Comparison of ENCODE assay signal across 21 cellular contexts in the genomic region with DNA sequence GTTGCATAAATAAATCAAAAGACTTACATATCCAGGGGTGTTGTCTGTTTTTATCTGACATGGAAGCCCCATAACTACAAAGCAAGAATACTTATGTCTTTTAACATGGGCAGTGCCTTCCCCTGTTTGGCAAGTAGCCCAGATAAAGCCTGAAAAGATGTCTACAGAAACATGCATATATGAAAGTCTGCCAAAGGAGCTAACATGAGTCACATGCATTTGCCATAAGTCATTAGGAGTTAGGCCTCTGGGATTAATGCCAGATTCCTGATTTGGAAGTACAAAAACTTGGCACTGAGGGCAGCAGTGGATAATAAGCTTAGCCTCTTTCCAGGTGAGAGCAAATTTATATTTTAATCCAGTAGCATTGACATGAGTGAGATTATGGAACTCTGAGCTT.
DNase-seq lines count a peak whose midpoint lies in the region; ATAC-seq, FAIRE-seq and TF ChIP-seq lines count a peak whose summit lies in the region.
"Had no signal": no experiment of that assay in that cellular context is flagged by ENCODE, and none has a peak within 500 bp of the region (broad histone marks: within the 10 kb centered on the region; RNA-seq: fewer than 3 reads in every experiment).

No MANE protein-coding gene starts in this region.

- no peaks in the 10 kb centered on the region for H3K9me1 ChIP-seq in IMR-90 (ENCODE audit: insufficient read depth, low read length)

- H3K79me1 ChIP-seq in IMR-90 (ENCODE audit: low read depth in 1 of 2, low read length in 2 of 2) = no peaks in the 10 kb centered on the region

- H2AK9ac ChIP-seq in IMR-90 (replicated peaks; ENCODE audit: low read depth, low read length, poor library complexity) = no peak overlapping the region

- no peak overlapping the region for H3K18ac ChIP-seq in IMR-90 (ENCODE audit: low read depth, low read length)

- H4K91ac ChIP-seq in IMR-90 (ENCODE audit: insufficient read depth, low read depth, low read length) = no peak overlapping the region

- dilution Hi-C loops in IMR-90 (cut with HindIII; ENCODE audit: low sequenced_read_pairs, unreplicated experiment) = no loop called here

- H3K27ac Mint-ChIP-seq in astrocyte (ENCODE audit: unreplicated experiment) = no peak overlapping the region
- H3K27ac Mint-ChIP-seq in type B pancreatic cell = no peak overlapping the region
- H3K27ac Mint-ChIP-seq: activated CD4-positive, alpha-beta T cell treated with anti-CD3 and anti-CD28 coated beads for 36 hours had no signal

- H2AK5ac ChIP-seq in IMR-90 (ENCODE audit: low read depth, low read length) = no peak overlapping the region

- H4K20me1 ChIP-seq in IMR-90 (ENCODE audit: insufficient read depth, low read length) = no peaks in the 10 kb centered on the region
- no peaks in the 10 kb centered on the region for H4K20me1 ChIP-seq in astrocyte (ENCODE audit: insufficient read depth, low read length)

- H3K4me1 Mint-ChIP-seq in astrocyte (ENCODE audit: low read depth, unreplicated experiment) (no peaks in the 10 kb centered on the region), type B pancreatic cell (ENCODE audit: unreplicated experiment) (no peaks in the 10 kb centered on the region)
- H3K4me1 Mint-ChIP-seq: activated CD4-positive, alpha-beta T cell treated with anti-CD3 and anti-CD28 coated beads for 36 hours had no signal

- H3K27me3 Mint-ChIP-seq in astrocyte (ENCODE audit: low read depth, unreplicated experiment) = no peaks in the 10 kb centered on the region
- H3K27me3 Mint-ChIP-seq in type B pancreatic cell = no peaks in the 10 kb centered on the region
- H3K27me3 Mint-ChIP-seq: activated CD4-positive, alpha-beta T cell treated with anti-CD3 and anti-CD28 coated beads for 36 hours had no signal

- H3K4me3 ChIP-seq in AG10803 (ENCODE audit: low read length) (no peak overlapping the region), IMR-90 (ENCODE audit: insufficient read depth, low read depth, low read length) (no peak overlapping the region), astrocyte (ENCODE audit: insufficient read depth, low read depth, low read length) (no peak overlapping the region), Peyer's patch (no peak overlapping the region)
- H3K4me3 ChIP-seq: esophagus squamous epithelium, MG63 had no signal

- H3K9me3 Mint-ChIP-seq in astrocyte (ENCODE audit: unreplicated experiment) (peaks cover 20% of the 10 kb centered on the region), type B pancreatic cell (peaks cover 4% of the 10 kb centered on the region)

- TF ChIP-seq CTCF in AG10803 (conservative IDR thresholded peaks at IDR 0.05; ENCODE audit: low read length) = no peak
- no peak for TF ChIP-seq CTCF in IMR-90 (conservative IDR thresholded peaks at IDR 0.05; ENCODE audit: low read depth, low read length)
- TF ChIP-seq CTCF in astrocyte (IDR thresholded peaks at IDR 0.05; ENCODE audit: insufficient read depth, low read depth, low read length) = no peak
- TF ChIP-seq CTCF in type B pancreatic cell (conservative IDR thresholded peaks at IDR 0.05) = no peak
- TF ChIP-seq CTCF in Peyer's patch (IDR thresholded peaks at IDR 0.05) = no peak

- no peak overlapping the region for H3K23ac ChIP-seq in IMR-90 (ENCODE audit: low read depth, low read length)

- in situ Hi-C loops in IMR-90 (cut with MboI; ENCODE audit: low sequenced_read_pairs) = no loop called here

- H3K36me3 Mint-ChIP-seq in astrocyte (ENCODE audit: low read depth, unreplicated experiment) = no peaks in the 10 kb centered on the region
- H3K36me3 Mint-ChIP-seq in type B pancreatic cell = no peaks in the 10 kb centered on the region

- CTCF ChIA-PET in IMR-90 (lab: Yijun Ruan, JAX) = no interaction called here

- no peak overlapping the region for H3K4me3 Mint-ChIP-seq in astrocyte (ENCODE audit: unreplicated experiment)
- H3K4me3 Mint-ChIP-seq in type B pancreatic cell = no peak overlapping the region
- H3K4me3 Mint-ChIP-seq: activated CD4-positive, alpha-beta T cell treated with anti-CD3 and anti-CD28 coated beads for 36 hours had no signal

- no peaks in the 10 kb centered on the region for H3K27me3 ChIP-seq in IMR-90 (ENCODE audit: control insufficient read depth, insufficient read depth, low read length)
- H3K27me3 ChIP-seq in astrocyte (ENCODE audit: insufficient read depth, low read length) = no peaks in the 10 kb centered on the region
- no peaks in the 10 kb centered on the region for H3K27me3 ChIP-seq in Peyer's patch
- H3K27me3 ChIP-seq: esophagus squamous epithelium, MG63, neutrophil had no signal

- H3K9ac ChIP-seq in IMR-90 (ENCODE audit: low read depth, low read length) (no peak overlapping the region), astrocyte (ENCODE audit: low read length) (no peak overlapping the region)

- DNase-seq in AG10803 (ENCODE audit: low read depth) (peak; percentile 4), IMR-90 (peak; percentile 35), astrocyte (ENCODE audit: low read depth) (peak; percentile 36), iris pigment epithelial cell (ENCODE audit: low read depth) (peak; percentile 71), type B pancreatic cell (ENCODE audit: extremely low spot score, unreplicated experiment) (no peak), Peyer's patch (no peak), NCI-H2196 (lab: John Stamatoyannopoulos, UW; ENCODE audit: unreplicated experiment) (no peak)
- DNase-seq: activated CD4-positive, alpha-beta T cell treated with anti-CD3 and anti-CD28 coated beads for 36 hours; activated T-cell treated with anti-CD3 and anti-CD28 coated beads, Interleukin-2, amount 50 U/mL, for 1 hour; AML-193; cortex of kidney; DND-41; esophagus squamous epithelium; MG63; NCI-H345; RPMI8226; stimulated activated CD4-positive, alpha-beta T cell treated with anti-CD3 and anti-CD28 coated beads, Interleukin-12 subunit alpha, Interleukin-12 subunit beta, amount 100 ng/mL, for 4 hours; T-helper 2 cell had no signal

- H4K5ac ChIP-seq in IMR-90 (ENCODE audit: low read depth, low read length) = no peak overlapping the region

- H3K27ac ChIP-seq in IMR-90 (ENCODE audit: insufficient read depth, low read length) = no peak overlapping the region
- H3K27ac ChIP-seq in astrocyte (ENCODE audit: low read depth, low read length) = no peak overlapping the region
- H3K27ac ChIP-seq in Peyer's patch = no peak overlapping the region
- H3K27ac ChIP-seq: esophagus squamous epithelium, neutrophil had no signal

- no peak overlapping the region for H4K8ac ChIP-seq in IMR-90 (ENCODE audit: low read depth in 2 of 2, low read length in 2 of 2)

- ATAC-seq in IMR-90 (ENCODE audit: low read depth) (no peak), GM21717 (IDR thresholded peaks at IDR 0.05; ENCODE audit: unreplicated experiment) (no peak)
- ATAC-seq: activated CD4-positive, alpha-beta T cell treated with anti-CD3 and anti-CD28 coated beads for 36 hours had no signal

- no peak for FAIRE-seq in astrocyte (lab: Jason Lieb, UNC)
- FAIRE-seq: GM12892 had no signal

- H3K56ac ChIP-seq in IMR-90 (ENCODE audit: extremely low read depth, insufficient read depth, low read length) = no peak overlapping the region

- no peak overlapping the region for H2BK20ac ChIP-seq in IMR-90 (ENCODE audit: low read depth, low read length)

- H3K9me3 ChIP-seq in IMR-90 (ENCODE audit: control insufficient read depth, insufficient read depth, low read length) (peaks cover 10% of the 10 kb centered on the region), astrocyte (ENCODE audit: insufficient read depth, low read depth, low read length) (peaks cover 6% of the 10 kb centered on the region), Peyer's patch (peaks cover 0 to 3% (median 0%) of the 10 kb centered on the region in 4 donors)
- H3K9me3 ChIP-seq: MG63 had no signal

- H3K79me2 ChIP-seq in astrocyte (ENCODE audit: insufficient read depth, low read length) = no peaks in the 10 kb centered on the region

- no peaks in the 10 kb centered on the region for H3K4me1 ChIP-seq in IMR-90 (ENCODE audit: control insufficient read depth, insufficient read depth, low read length)
- H3K4me1 ChIP-seq in astrocyte (ENCODE audit: insufficient read depth, low read length) = no peaks in the 10 kb centered on the region
- H3K4me1 ChIP-seq in Peyer's patch = no peaks in the 10 kb centered on the region
- H3K4me1 ChIP-seq: esophagus squamous epithelium had no signal

- H3K36me3 ChIP-seq in IMR-90 (ENCODE audit: control insufficient read depth, insufficient read depth, low read length) = no peaks in the 10 kb centered on the region
- H3K36me3 ChIP-seq in astrocyte (ENCODE audit: insufficient read depth, low read length) = no peaks in the 10 kb centered on the region
- no peaks in the 10 kb centered on the region for H3K36me3 ChIP-seq in Peyer's patch
- H3K36me3 ChIP-seq: esophagus squamous epithelium, MG63, neutrophil had no signal

- no peak overlapping the region for H2AFZ ChIP-seq in IMR-90 (replicated peaks; ENCODE audit: low read length, poor library complexity)
- no peak overlapping the region for H2AFZ ChIP-seq in astrocyte (ENCODE audit: low read depth, low read length)

- H3K4ac ChIP-seq in IMR-90 (ENCODE audit: low read depth, low read length) = no peak overlapping the region

- no peak for TF ChIP-seq RAD21 in IMR-90 (IDR thresholded peaks at IDR 0.05; ENCODE audit: low read length)

- no peak overlapping the region for H3K4me2 ChIP-seq in IMR-90 (ENCODE audit: low read depth, low read length)
- H3K4me2 ChIP-seq in astrocyte (ENCODE audit: low read length) = no peak overlapping the region

- H2BK5ac ChIP-seq in IMR-90 (ENCODE audit: low read depth, low read length, poor library complexity, severe bottlenecking) = no peak overlapping the region

- no TSS peak for BruUV-seq in IMR-90 (replicated peaks; lab: Mats Ljungman, UMichigan)

- no peak overlapping the region for H3K14ac ChIP-seq in IMR-90 (replicated peaks; ENCODE audit: low read depth, low read length)

- no peak overlapping the region for H2BK120ac ChIP-seq in IMR-90 (ENCODE audit: low read depth, low read length)

- intact Hi-C loops in IMR-90 (cut with micrococcal nuclease) = no loop called here

- TF ChIP-seq POLR2A in IMR-90 (IDR thresholded peaks at IDR 0.05; ENCODE audit: low read depth, low read length) = no peak
- no peak for TF ChIP-seq POLR2A in Peyer's patch (IDR thresholded peaks at IDR 0.05)

- H2BK15ac ChIP-seq in IMR-90 (ENCODE audit: low read depth, low read length) = no peak overlapping the region

- POLR2A ChIA-PET in IMR-90 (lab: Charles Lee; ENCODE audit: unreplicated experiment) = interaction anchor here (0.6 kb wide), 1 partner anchor 460 kb away, joined by 3 read pairs; no protein-coding TSS in a partner anchor

TF ChIP-seq in IMR-90, 13 proteins besides CTCF, POLR2A, EP300 and RAD21 (continues in another document):
- no peak for TF ChIP-seq SMC3 (IDR thresholded peaks at IDR 0.05; ENCODE audit: low read depth, low read length)
- TF ChIP-seq, protein P1, sequence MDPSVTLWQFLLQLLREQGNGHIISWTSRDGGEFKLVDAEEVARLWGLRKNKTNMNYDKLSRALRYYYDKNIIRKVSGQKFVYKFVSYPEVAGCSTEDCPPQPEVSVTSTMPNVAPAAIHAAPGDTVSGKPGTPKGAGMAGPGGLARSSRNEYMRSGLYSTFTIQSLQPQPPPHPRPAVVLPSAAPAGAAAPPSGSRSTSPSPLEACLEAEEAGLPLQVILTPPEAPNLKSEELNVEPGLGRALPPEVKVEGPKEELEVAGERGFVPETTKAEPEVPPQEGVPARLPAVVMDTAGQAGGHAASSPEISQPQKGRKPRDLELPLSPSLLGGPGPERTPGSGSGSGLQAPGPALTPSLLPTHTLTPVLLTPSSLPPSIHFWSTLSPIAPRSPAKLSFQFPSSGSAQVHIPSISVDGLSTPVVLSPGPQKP (IDR thresholded peaks at IDR 0.05; ENCODE audit: borderline replicate concordance, low read depth, low read length) = no peak

Comparison
In these comparisons a context has a peak if more than half of its experiments do, and no peak if none do; other contexts are left out.
1. DNase-seq: peak in AG10803 (single experiment), IMR-90 (single experiment), astrocyte (single experiment) and iris pigment epithelial cell (single experiment); none in type B pancreatic cell (single experiment), Peyer's patch (0 of 3) and NCI-H2196 (single experiment).